In the genomic region with DNA sequence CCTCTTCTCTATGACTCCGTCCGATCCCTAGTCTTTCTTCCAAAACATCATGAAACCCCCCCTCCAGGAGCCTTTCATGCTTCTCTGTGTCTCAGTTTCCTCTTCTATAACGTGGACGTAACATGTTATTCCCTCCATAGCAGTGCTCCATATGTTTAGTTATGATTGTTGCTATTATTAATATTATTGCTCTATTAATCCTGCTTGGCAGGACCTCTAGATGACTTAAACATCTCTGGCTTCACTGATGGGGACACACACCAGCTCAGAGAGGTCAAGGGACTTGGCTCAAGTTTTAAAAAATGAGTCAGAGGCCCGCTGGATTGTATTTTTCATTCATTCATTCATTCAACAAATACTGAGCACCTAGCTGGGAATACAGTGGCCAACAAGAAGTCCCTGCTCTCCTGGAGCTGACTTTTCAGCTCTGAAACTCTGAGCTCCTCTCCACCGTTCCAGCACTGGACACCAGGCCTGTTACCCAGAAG, we compare ENCODE assay signal across 8 cellular contexts. TPM values are rescaled to one million over a fixed set of nuclear protein-coding genes. Genes with fewer than 3 reads are reported as not detected.
DNase-seq lines count a peak whose midpoint lies in the region; ATAC-seq and TF ChIP-seq lines count a peak whose summit lies in the region.

No MANE protein-coding gene starts in this region.

- no peak overlapping the region for H2AK5ac ChIP-seq in trophoblast cell (ENCODE audit: low read length)

- no peak overlapping the region for H3K4ac ChIP-seq in trophoblast cell (ENCODE audit: low read depth, low read length)

- no peaks in the 10 kb centered on the region for H3K79me1 ChIP-seq in trophoblast cell (ENCODE audit: low read length)

- H3K4me1 ChIP-seq in ES-I3 (ENCODE audit: insufficient read depth, low read length) (peaks cover 11% of the 10 kb centered on the region; the same call in 1 of the 2 replicates), PC-9 (replicated peaks; ENCODE audit: insufficient read depth) (peaks cover 13% of the 10 kb centered on the region), esophagus (ENCODE audit: control insufficient read depth in 2 of 2, insufficient read depth in 2 of 2, low read length in 1 of 2) (peaks cover 0 to 13% of the 10 kb centered on the region in 2 donors), trophoblast cell (ENCODE audit: control insufficient read depth in 1 of 2, insufficient read depth in 2 of 2, low read length in 2 of 2) (peaks cover 0 to 6% of the 10 kb centered on the region in 2 experiments)

- CTCF ChIA-PET in PC-9 (lab: Charles Lee) = interaction anchor here (0.5 kb wide), 1 partner anchor 9 kb away, joined by 3 read pairs; no protein-coding TSS in a partner anchor

- 17 to 18% methylated on average over 6 of the region's 6 CpGs for WGBS in esophagus, 2 donors
- no CpG with 5 or more reads among the region's 6 CpGs for WGBS in trophoblast cell (ENCODE audit: extremely low coverage, insufficient coverage, insufficient read length)

- H3K27ac ChIP-seq in PC-9 = peak overlapping the region; percentile 60
- peak overlapping the region; percentile 92 to 99 for H3K27ac ChIP-seq in esophagus (ENCODE audit: low read depth in 2 of 2, low read length in 1 of 2)
- H3K27ac ChIP-seq in trophoblast cell (ENCODE audit: low read depth, low read length) = no peak overlapping the region

- H4K12ac ChIP-seq in trophoblast cell (ENCODE audit: low read depth, low read length) = no peak overlapping the region

- H3K9me3 ChIP-seq in ES-I3 (ENCODE audit: control insufficient read depth, insufficient read depth, low read length) (no peaks in the 10 kb centered on the region), PC-9 (ENCODE audit: insufficient read depth, low read depth) (no peaks in the 10 kb centered on the region), esophagus (ENCODE audit: control insufficient read depth in 2 of 2, insufficient read depth in 1 of 2, low read depth in 1 of 2, low read length in 1 of 2) (no peaks in the 10 kb centered on the region), trophoblast cell (ENCODE audit: insufficient read depth, low read depth, low read length) (no peaks in the 10 kb centered on the region)

- TSS peak; percentile 92 for BruUV-seq in PC-9 (replicated peaks; lab: Mats Ljungman, UMichigan)

- H3K23ac ChIP-seq in trophoblast cell (ENCODE audit: low read length) = no peak overlapping the region

- H3K14ac ChIP-seq in trophoblast cell (ENCODE audit: low read length) = no peak overlapping the region

- H3K4me2 ChIP-seq in PC-9 = peak overlapping the region; percentile 97
- H3K4me2 ChIP-seq in trophoblast cell (ENCODE audit: low read length) = peak overlapping the region; percentile 91

- no peaks in the 10 kb centered on the region for H4K20me1 ChIP-seq in PC-9 (ENCODE audit: insufficient read depth)

- intact Hi-C loops in PC-9 (cut with micrococcal nuclease; ENCODE audit: unreplicated experiment) = loop anchor here (2.0 kb wide), 4 partner anchors 21 to 159 kb away; no protein-coding TSS in a partner anchor

- DNase-seq in PC-9 = no peak
- no peak for DNase-seq in trophoblast cell
- DNase-seq in stimulated activated CD4-positive, alpha-beta T cell treated with anti-CD3 and anti-CD28 coated beads, Interleukin-2, amount 100 ng/mL, for 48 hours = no peak
- DNase-seq in dermis blood vessel endothelial cell = no peak
- no peak for DNase-seq in activated gamma-delta T cell treated with Interleukin-2 at 50 U/mL for 16 hours

- peak overlapping the region; percentile 62 for H4K8ac ChIP-seq in trophoblast cell (ENCODE audit: low read depth, low read length)

- H3K18ac ChIP-seq in trophoblast cell (ENCODE audit: low read length) = no peak overlapping the region

- no peaks in the 10 kb centered on the region for H3K9me2 ChIP-seq in PC-9 (ENCODE audit: insufficient read depth)

- peaks cover 3% of the 10 kb centered on the region; the same call in 1 of the 2 replicates for H3F3A ChIP-seq in PC-9 (ENCODE audit: insufficient read depth, low read depth)

- no peak for TF ChIP-seq CTCF in PC-9 (conservative IDR thresholded peaks at IDR 0.05)

- H3K36me3 ChIP-seq in ES-I3 (ENCODE audit: insufficient read depth, low read length) (no peaks in the 10 kb centered on the region), PC-9 (ENCODE audit: low read depth) (no peaks in the 10 kb centered on the region), esophagus (ENCODE audit: control insufficient read depth in 2 of 2, insufficient read depth in 2 of 2, low read length in 1 of 2) (peaks cover 5 to 8% of the 10 kb centered on the region in 2 donors), trophoblast cell (ENCODE audit: control insufficient read depth in 1 of 2, insufficient read depth in 2 of 2, low read length in 2 of 2) (no peaks in the 10 kb centered on the region)

- H3K27me3 ChIP-seq in PC-9 (ENCODE audit: insufficient read depth, low read depth) = no peaks in the 10 kb centered on the region
- H3K27me3 ChIP-seq in esophagus (ENCODE audit: control insufficient read depth in 1 of 2, insufficient read depth in 2 of 2, low read length in 2 of 2) = no peaks in the 10 kb centered on the region
- H3K27me3 ChIP-seq in trophoblast cell (ENCODE audit: insufficient read depth, low read length) = no peaks in the 10 kb centered on the region

- H3K9ac ChIP-seq in ES-I3 (ENCODE audit: low read depth, low read length) = peak overlapping the region; percentile 83; the same call in 1 of the 2 replicates
- no peak overlapping the region for H3K9ac ChIP-seq in trophoblast cell (ENCODE audit: low read length)

- H2BK120ac ChIP-seq in trophoblast cell (ENCODE audit: insufficient read depth, low read length, poor library complexity) = no peak overlapping the region

- no peak overlapping the region for H4K91ac ChIP-seq in trophoblast cell (ENCODE audit: low read depth, low read length)

- POLR2A ChIA-PET in PC-9 (lab: Charles Lee; ENCODE audit: unreplicated experiment) = interaction anchor here (0.6 to 0.7 kb wide), 2 partner anchors 20 to 48 kb away, joined by 3 read pairs; no protein-coding TSS in a partner anchor

- H3K79me2 ChIP-seq in PC-9 (ENCODE audit: low read depth) = no peaks in the 10 kb centered on the region
- H3K79me2 ChIP-seq in trophoblast cell (ENCODE audit: control insufficient read depth, insufficient read depth, low read length, poor library complexity) = peaks cover 1% of the 10 kb centered on the region

- H3K4me3 ChIP-seq in PC-9 (peak overlapping the region; percentile 81; the same call in 1 of the 2 replicates), esophagus (ENCODE audit: low read depth in 1 of 2, low read length in 2 of 2) (peak overlapping the region in 1 of 2 donors; percentile 61), trophoblast cell (ENCODE audit: low read depth, low read length) (no peak overlapping the region)

- ATAC-seq in GM18909 (IDR thresholded peaks at IDR 0.05; ENCODE audit: poor library complexity, unreplicated experiment) = no peak

- H2AFZ ChIP-seq in PC-9 (peak overlapping the region; percentile 78), trophoblast cell (ENCODE audit: insufficient read depth, low read length, poor library complexity) (no peak overlapping the region)

- H2BK5ac ChIP-seq in trophoblast cell (ENCODE audit: low read depth, low read length, poor library complexity) = no peak overlapping the region

- no peak overlapping the region for H2BK12ac ChIP-seq in trophoblast cell (ENCODE audit: low read length)

RNA-seq across cellular contexts. Expression of a gene that starts 0.4 kb away (rescaled TPM):
- 4.5 and 6.1 TPM in 2 replicates for total RNA-seq in PC-9 (2021)
- polyA plus RNA-seq in esophagus = 1 to 10 TPM; 3.2 to 4.1 TPM
- polyA plus RNA-seq in trophoblast cell (2013) = 1.8 and 4.1 TPM in 2 replicates
- 9.5 and 10.3 TPM in 2 replicates for total RNA-seq in dermis blood vessel endothelial cell

RNA-seq across cellular contexts. Expression of a gene that starts 24.9 kb away (rescaled TPM):
- total RNA-seq in PC-9 (2021) = 38.5 and 44.3 TPM in 2 replicates
- 10 to 100 TPM; 20.1 to 31.1 TPM for polyA plus RNA-seq in esophagus
- 10.9 and 12.8 TPM in 2 replicates for polyA plus RNA-seq in trophoblast cell (2013)
- 2.7 and 3.3 TPM in 2 replicates for total RNA-seq in dermis blood vessel endothelial cell
